ENCODE assay signal across 15 cellular contexts in the genomic region with DNA sequence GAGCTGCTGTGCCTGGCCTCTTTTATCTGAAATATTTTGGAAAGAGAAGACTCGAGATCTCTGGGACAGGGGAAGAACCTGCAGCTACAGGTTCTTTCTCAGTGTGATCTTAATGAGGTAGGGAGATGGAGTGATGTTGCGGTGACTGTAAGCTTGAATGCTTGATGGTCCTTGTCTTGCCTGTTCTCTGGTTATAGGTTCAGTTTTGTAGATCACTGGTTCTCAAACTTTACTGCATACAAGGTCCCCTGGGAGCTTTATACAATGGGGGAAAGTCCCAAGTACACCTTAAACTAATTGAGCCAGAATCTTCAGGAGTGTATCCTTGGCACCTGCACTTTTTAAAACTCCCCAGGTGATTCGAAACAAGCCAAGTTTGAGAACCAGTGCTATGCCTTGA.
DNase-seq lines count a peak whose midpoint lies in the region; ATAC-seq and TF ChIP-seq lines count a peak whose summit lies in the region.
"Had no signal": no experiment of that assay in that cellular context is flagged by ENCODE, and none has a peak within 500 bp of the region (broad histone marks: within the 10 kb centered on the region; RNA-seq: fewer than 3 reads in every experiment).

No MANE protein-coding gene starts in this region.

- peak overlapping the region; percentile 38 to 76 (median 69) for H3K4me2 ChIP-seq in BLaER1 treated with 17β-estradiol and CSF1 and Interleukin-3, amounts not matched to agents 10 nM and 100 nM
- peak overlapping the region; percentile 47 for H3K4me2 ChIP-seq in SU-DHL-6 (ENCODE audit: low read depth, low read length, poor library complexity, severe bottlenecking)
- H3K4me2 ChIP-seq: SK-N-SH had no signal

- H3K79me2 ChIP-seq in SU-DHL-6 (ENCODE audit: insufficient read depth, low read length) = no peaks in the 10 kb centered on the region

- no peaks in the 10 kb centered on the region for H4K20me1 ChIP-seq in BLaER1 treated with 17β-estradiol and CSF1 and Interleukin-3, amounts not matched to agents 10 nM and 100 nM
- no peaks in the 10 kb centered on the region for H4K20me1 ChIP-seq in SU-DHL-6 (ENCODE audit: low read depth, low read length)

- H3K27me3 ChIP-seq in BLaER1 treated with 17β-estradiol and CSF1 and Interleukin-3, amounts not matched to agents 10 nM and 100 nM = no peaks in the 10 kb centered on the region
- H3K27me3 ChIP-seq in SU-DHL-6 (ENCODE audit: low read length) = no peaks in the 10 kb centered on the region
- H3K27me3 ChIP-seq in transverse colon = no peaks in the 10 kb centered on the region
- H3K27me3 ChIP-seq: cardiac muscle cell, gastroesophageal sphincter had no signal

- H2AFZ ChIP-seq in SU-DHL-6 (ENCODE audit: low read depth, low read length, severe bottlenecking) = peak overlapping the region; percentile 0

- ATAC-seq in GM18907 (IDR thresholded peaks at IDR 0.05; ENCODE audit: unreplicated experiment) (peak; percentile 45), HG02763 (IDR thresholded peaks at IDR 0.05; ENCODE audit: unreplicated experiment) (peak; percentile 38), HG02970 (IDR thresholded peaks at IDR 0.05; ENCODE audit: low FRiP score, unreplicated experiment) (no peak), left colon (no peak)
- ATAC-seq: gastroesophageal sphincter had no signal

- no peaks in the 10 kb centered on the region for H3K9me2 ChIP-seq in SU-DHL-6 (replicated peaks; ENCODE audit: insufficient read depth, low read length)
- H3K9me2 ChIP-seq: SK-N-SH had no signal

- H3K9me3 ChIP-seq in BLaER1 treated with 17β-estradiol and CSF1 and Interleukin-3, amounts not matched to agents 10 nM and 100 nM (replicated peaks in 1 of 11) = peaks cover 0 to 12% (median 6%) of the 10 kb centered on the region in 11 experiments; a peak in 6 of 22 replicates
- no peaks in the 10 kb centered on the region for H3K9me3 ChIP-seq in SU-DHL-6 (ENCODE audit: insufficient read depth, low read length)
- no peaks in the 10 kb centered on the region for H3K9me3 ChIP-seq in transverse colon
- H3K9me3 ChIP-seq: gastroesophageal sphincter, SK-N-SH had no signal

- no peak overlapping the region; a peak in 1 of 22 replicates for H3K9ac ChIP-seq in BLaER1 treated with 17β-estradiol and CSF1 and Interleukin-3, amounts not matched to agents 10 nM and 100 nM
- H3K9ac ChIP-seq in SU-DHL-6 (ENCODE audit: low read length) = peak overlapping the region; percentile 37
- H3K9ac ChIP-seq: SK-N-SH had no signal

- H3K36me3 ChIP-seq in BLaER1 treated with 17β-estradiol and CSF1 and Interleukin-3, amounts not matched to agents 10 nM and 100 nM = no peaks in the 10 kb centered on the region
- H3K36me3 ChIP-seq in SU-DHL-6 (ENCODE audit: low read length) (no peaks in the 10 kb centered on the region), transverse colon (no peaks in the 10 kb centered on the region)
- H3K36me3 ChIP-seq: cardiac muscle cell, gastroesophageal sphincter had no signal

- DNase-seq in transverse colon = no peak
- DNase-seq in left colon = no peak
- no peak for DNase-seq in amygdala (lab: John Stamatoyannopoulos, UW)
- DNase-seq: ACHN; activated naive CD4-positive, alpha-beta T cell treated with anti-CD3 and anti-CD28 coated beads, Interleukin-2, amount 50 U/mL, for 16 hours; NCI-H2171; SK-N-SH; trophoblast cell had no signal

- intact Hi-C loops in transverse colon (cut with DNase I; ENCODE audit: low total_unique reads) (no loop called here), left colon (cut with DNase I, micrococcal nuclease) (no loop called here)

- TF ChIP-seq POLR2A in transverse colon (IDR thresholded peaks at IDR 0.05) = no peak

- 47 to 64% methylated on average over 2 to 3 of the region's 3 CpGs for WGBS in transverse colon (ENCODE audit: low coverage in 1 of 2), 2 donors

- peak overlapping the region; percentile 54 to 77 (median 68) for H3K27ac ChIP-seq in BLaER1 treated with 17β-estradiol and CSF1 and Interleukin-3, amounts not matched to agents 10 nM and 100 nM
- H3K27ac ChIP-seq in SU-DHL-6 (ENCODE audit: low read depth, low read length) = peak overlapping the region; percentile 84
- H3K27ac ChIP-seq in transverse colon = no peak overlapping the region
- H3K27ac ChIP-seq: cardiac muscle cell, gastroesophageal sphincter had no signal

- H3F3A ChIP-seq in SU-DHL-6 (ENCODE audit: insufficient read depth) = peaks cover 36% of the 10 kb centered on the region

- peaks cover 61 to 79% (median 68%) of the 10 kb centered on the region in 10 experiments for H3K4me1 ChIP-seq in BLaER1 treated with 17β-estradiol and CSF1 and Interleukin-3, amounts not matched to agents 10 nM and 100 nM
- H3K4me1 ChIP-seq in transverse colon = no peaks in the 10 kb centered on the region
- H3K4me1 ChIP-seq: gastroesophageal sphincter had no signal

- TF ChIP-seq EP300 in transverse colon (IDR thresholded peaks at IDR 0.05; ENCODE audit: low read depth) = no peak

- H3K4me3 ChIP-seq in BLaER1 treated with 17β-estradiol and CSF1 and Interleukin-3, amounts not matched to agents 10 nM and 100 nM = no peak overlapping the region
- no peak overlapping the region for H3K4me3 ChIP-seq in SU-DHL-6 (ENCODE audit: insufficient read depth, low read length, poor library complexity, severe bottlenecking)
- H3K4me3 ChIP-seq in transverse colon = no peak overlapping the region
- H3K4me3 ChIP-seq: cardiac muscle cell, gastroesophageal sphincter had no signal

- TF ChIP-seq CTCF in SU-DHL-6 (IDR thresholded peaks at IDR 0.05; ENCODE audit: insufficient read depth, low read length, poor library complexity, severe bottlenecking) (no peak), transverse colon (IDR thresholded peaks at IDR 0.05) (no peak)

- in situ Hi-C loops in transverse colon (cut with MboI; ENCODE audit: low pct_ligation_motif_present in 1 of 4, low pct_unique_long_range_greater_than_20kb in 1 of 4, low sequenced_read_pairs in 3 of 4) = no loop called here

Comparison
In these comparisons a context has a peak if more than half of its experiments do, and no peak if none do; other contexts are left out.
1. H3K27ac ChIP-seq: peak in BLaER1 treated with 17β-estradiol and CSF1 and Interleukin-3, amounts not matched to agents 10 nM and 100 nM (11 of 11) and SU-DHL-6 (single experiment); none in transverse colon (0 of 4).
2. ATAC-seq: peak in GM18907 (single experiment) and HG02763 (single experiment); none in HG02970 (single experiment) and left colon (single experiment).